ENCODE assay signal across 8 cellular contexts in the genomic region with DNA sequence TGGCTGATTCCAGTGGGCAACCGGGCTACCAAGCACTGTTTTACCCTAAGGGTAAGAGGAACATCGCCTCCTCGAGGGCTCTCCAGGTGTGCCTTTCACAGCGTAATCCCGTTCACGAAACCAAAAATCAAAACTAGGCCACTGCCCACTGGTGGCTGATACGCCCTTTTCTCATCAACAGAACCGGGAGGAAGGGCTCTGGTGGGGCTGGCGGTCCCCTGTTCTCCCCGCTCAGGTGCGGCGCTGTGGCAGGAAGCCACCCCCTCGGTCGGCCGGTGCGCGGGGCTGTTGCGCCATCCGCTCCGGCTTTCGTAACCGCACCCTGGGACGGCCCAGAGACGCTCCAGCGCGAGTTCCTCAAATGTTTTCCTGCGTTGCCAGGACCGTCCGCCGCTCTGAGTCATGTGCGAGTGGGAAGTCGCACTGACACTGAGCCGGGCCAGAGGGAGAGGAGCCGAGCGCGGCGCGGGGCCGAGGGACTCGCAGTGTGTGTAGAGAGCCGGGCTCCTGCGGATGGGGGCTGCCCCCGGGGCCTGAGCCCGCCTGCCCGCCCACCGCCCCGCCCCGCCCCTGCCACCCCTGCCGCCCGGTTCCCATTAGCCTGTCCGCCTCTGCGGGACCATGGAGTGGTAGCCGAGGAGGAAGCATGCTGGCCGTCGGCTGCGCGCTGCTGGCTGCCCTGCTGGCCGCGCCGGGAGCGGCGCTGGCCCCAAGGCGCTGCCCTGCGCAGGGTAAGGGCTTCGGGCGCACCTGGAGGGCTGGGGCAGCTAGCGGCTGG. TPM values are rescaled to one million over a fixed set of nuclear protein-coding genes. Genes with fewer than 3 reads are reported as not detected.
DNase-seq lines count a peak whose midpoint lies in the region; ATAC-seq and TF ChIP-seq lines count a peak whose summit lies in the region.

Gene IL6R (plus strand): TSS at position 360 of the 778 bp plus-strand sequence. CDS start 287 bp downstream, at position 647.

- TF ChIP-seq POLR2A in lower leg skin (IDR thresholded peaks at IDR 0.05) = peak in 1 of 2 donors; percentile 67

- intact Hi-C loops in lower leg skin (cut with DNase I; ENCODE audit: low total_unique reads) = loop anchor here (10.0 kb wide), 1 partner anchor 70 kb away; no protein-coding TSS in a partner anchor

- WGBS in lower leg skin, 2 donors = 1% methylated on average over 23 to 46 of the region's 67 CpGs

- peak within 1 kb of the TSS; percentile 64 for H3K4me3 ChIP-seq in lower leg skin (ENCODE audit: low read depth, poor library complexity, severe bottlenecking)

- ATAC-seq in GM18909 (IDR thresholded peaks at IDR 0.05; ENCODE audit: poor library complexity, unreplicated experiment) = no peak

- TF ChIP-seq CTCF in lower leg skin (IDR thresholded peaks at IDR 0.05) = no peak

- peak; percentile 95 for DNase-seq in EL
- peak; percentile 91 for DNase-seq in HCEC 1CT
- DNase-seq in NCI-H345 (lab: John Stamatoyannopoulos, UW) = peak; percentile 63
- DNase-seq in activated CD4-positive, alpha-beta T cell treated with anti-CD3 and anti-CD28 coated beads, Interleukin-2, amount 50 U/mL, for 48 hours = peak; percentile 71 to 79
- peak; percentile 47 for DNase-seq in effector CD8-positive, alpha-beta T cell (lab: John Stamatoyannopoulos, UW)
- peak; percentile 93 to 99 for DNase-seq in lower leg skin (ENCODE audit: low spot score in 2 of 2)
- peak; percentile 71 for DNase-seq in stimulated activated CD4-positive, alpha-beta T cell treated with anti-CD3 and anti-CD28 coated beads, Interleukin-4, amount 100 ng/mL, for 24 hours

RNA-seq across cellular contexts. Expression of gene IL6R, which starts in this region (rescaled TPM):
- 10 to 100 TPM; 14.7 to 42.1 (median 21.8) TPM for total RNA-seq in lower leg skin
